9 cellular contexts compared by ENCODE assay signal in genomic region chr2:229408356-229408755, GRCh38.
DNase-seq lines count a peak whose midpoint lies in the region; ATAC-seq, FAIRE-seq and TF ChIP-seq lines count a peak whose summit lies in the region.
"Had no signal": no experiment of that assay in that cellular context is flagged by ENCODE, and none has a peak within 500 bp of the region (broad histone marks: within the 10 kb centered on the region; RNA-seq: fewer than 3 reads in every experiment).

No MANE protein-coding gene starts in this region.

- H3K36me3 Mint-ChIP-seq in brain, result peaks cover 33% of the 10 kb centered on the region

- peaks cover 31% of the 10 kb centered on the region for H3K4me1 Mint-ChIP-seq in brain

- peak; percentile 81 to 86; a peak in 4 of 5 replicates for TF ChIP-seq EP300 in A549 (IDR thresholded peaks at IDR 0.05)
- peak; percentile 23; the same call in 1 of the 2 replicates for TF ChIP-seq EP300 in Ishikawa (IDR thresholded peaks at IDR 0.05; ENCODE audit: borderline replicate concordance)

- H3K27ac ChIP-seq in A549, result peak overlapping the region; percentile 92 to 95
- H3K27ac ChIP-seq in right lobe of liver, result no peak overlapping the region

- H3K4me2 ChIP-seq in A549, result peak overlapping the region; percentile 78

- no peaks in the 10 kb centered on the region for H3K36me3 ChIP-seq in right lobe of liver

- 6% methylated on average over 1 of the region's 1 CpG for WGBS in A549 (ENCODE audit: missing lambda C conversion rate)
- 25% methylated on average over 1 of the region's 1 CpG for WGBS in right lobe of liver (ENCODE audit: insufficient coverage, low coverage, low lambda C conversion rate, missing lambda C conversion rate)

- POLR2A ChIA-PET in A549 (lab: Yijun Ruan, JAX), result interaction anchor here (1.0 kb wide), 2 partner anchors 36 to 46 kb away, joined by 3 read pairs; no protein-coding TSS in a partner anchor

- no peak overlapping the region for H3K4me3 Mint-ChIP-seq in brain

- CTCF ChIA-PET in A549 (lab: Yijun Ruan, JAX), result interaction anchor here (1.7 kb wide), 1 partner anchor 179 kb away, joined by 7 read pairs; no protein-coding TSS in a partner anchor

- intact Hi-C loops in right lobe of liver (cut with DNase I), result no loop called here

- no peaks in the 10 kb centered on the region for H3K9me3 Mint-ChIP-seq in brain

- H3K4me1 ChIP-seq in A549, result peaks cover 38% of the 10 kb centered on the region
- no peaks in the 10 kb centered on the region for H3K4me1 ChIP-seq in right lobe of liver

- peak; percentile 77 to 97 for DNase-seq in A549 (ENCODE audit: low read depth in 1 of 2, low spot score in 1 of 2)
- no peak for DNase-seq in right lobe of liver
- DNase-seq in stimulated activated naive CD4-positive, alpha-beta T cell treated with Interleukin-2 at 50 U/mL for 16 hours (lab: John Stamatoyannopoulos, UW), result no peak
- no peak for DNase-seq in activated naive CD4-positive, alpha-beta T cell (lab: John Stamatoyannopoulos, UW)
- DNase-seq: DND-41 had no signal

- H3K4me3 ChIP-seq in A549 (no peak overlapping the region), right lobe of liver (no peak overlapping the region)

- H3K27me3 Mint-ChIP-seq in brain, result peaks cover 3% of the 10 kb centered on the region

- TF ChIP-seq POLR2A in A549 (IDR thresholded peaks at IDR 0.05; ENCODE audit: low read length) (no peak), right lobe of liver (IDR thresholded peaks at IDR 0.05) (no peak)

- peak overlapping the region in 3 of 5 experiments; percentile 9 to 85 (median 63) for H3K27ac Mint-ChIP-seq in brain

- TF ChIP-seq CTCF in A549 (IDR thresholded peaks at IDR 0.05) (no peak), brain (conservative IDR thresholded peaks at IDR 0.05) (no peak), right lobe of liver (IDR thresholded peaks at IDR 0.05) (no peak)

- no peak; a peak in 3 of 5 replicates for TF ChIP-seq RAD21 in A549 (conservative IDR thresholded peaks at IDR 0.05 in 1 of 2, IDR thresholded peaks at IDR 0.05 in 1 of 2)
- no peak for TF ChIP-seq RAD21 in Ishikawa (IDR thresholded peaks at IDR 0.05; ENCODE audit: low read depth)

- H3K27me3 ChIP-seq in right lobe of liver, result no peaks in the 10 kb centered on the region

- ATAC-seq in A549 (peak; percentile 89 to 93), right lobe of liver (peak in 3 of 4 donors; percentile 45 to 77 (median 56)), GM21515 (IDR thresholded peaks at IDR 0.05; ENCODE audit: unreplicated experiment) (no peak), HG03565 (IDR thresholded peaks at IDR 0.05; ENCODE audit: unreplicated experiment) (no peak)

- H3K9me3 ChIP-seq in A549 (0 out of 3 replicates have a peak, but pooled peaks cover 2% of the 10 kb centered on the region), right lobe of liver (no peaks in the 10 kb centered on the region)

- FAIRE-seq in A549 (lab: Jason Lieb, UNC), result peak; percentile 97

TF ChIP-seq in A549, 52 proteins besides CTCF, POLR2A, EP300 and RAD21 (continues in another document):
- TF ChIP-seq ATOH8 (CRISPR knock-in tag; IDR thresholded peaks at IDR 0.05; ENCODE audit: low read depth) (no peak), JUNB (IDR thresholded peaks at IDR 0.05) (peak; percentile 97), BCL3 (IDR thresholded peaks at IDR 0.05) (peak; percentile 96), HOXB5 (CRISPR knock-in tag; IDR thresholded peaks at IDR 0.05) (peak; percentile 95), JUN (IDR thresholded peaks at IDR 0.05) (peak; percentile 92 to 94), HES2 (IDR thresholded peaks at IDR 0.05) (peak; percentile 95), FOSL2 (IDR thresholded peaks at IDR 0.05) (peak; percentile 97), FOSL2 (CRISPR knock-in tag; IDR thresholded peaks at IDR 0.05) (peak; percentile 100), ZC3H11A (IDR thresholded peaks at IDR 0.05) (no peak), GATA3 (IDR thresholded peaks at IDR 0.05; ENCODE audit: borderline replicate concordance) (peak; percentile 92), PBX3 (IDR thresholded peaks at IDR 0.05) (peak; percentile 61)
- TF ChIP-seq, protein P1, sequence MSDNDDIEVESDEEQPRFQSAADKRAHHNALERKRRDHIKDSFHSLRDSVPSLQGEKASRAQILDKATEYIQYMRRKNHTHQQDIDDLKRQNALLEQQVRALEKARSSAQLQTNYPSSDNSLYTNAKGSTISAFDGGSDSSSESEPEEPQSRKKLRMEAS (IDR thresholded peaks at IDR 0.05), result peak; percentile 84

TF ChIP-seq in Ishikawa, 13 proteins besides CTCF, POLR2A, EP300 and RAD21:
- peak; percentile 86 for TF ChIP-seq CEBPB (IDR thresholded peaks at IDR 0.05)
- TF ChIP-seq ZBTB7A (IDR thresholded peaks at IDR 0.05; ENCODE audit: low read depth), result no peak
TF ChIP-seq in Ishikawa: peak in this region for 1.

Comparison
In these comparisons a context has a peak if more than half of its experiments do, and no peak if none do; other contexts are left out.
1. ATAC-seq: peak in A549 (2 of 2) and right lobe of liver (3 of 4); none in GM21515 (single experiment) and HG03565 (single experiment).
2. DNase-seq: peak in A549 (2 of 2); none in right lobe of liver (0 of 3), stimulated activated naive CD4-positive, alpha-beta T cell treated with Interleukin-2 at 50 U/mL for 16 hours (single experiment) and activated naive CD4-positive, alpha-beta T cell (0 of 4).
3. H3K27ac ChIP-seq: peak in A549 (2 of 2); none in right lobe of liver (0 of 3).